Comparison of ENCODE assay signal across 1 cellular context in the genomic region with DNA sequence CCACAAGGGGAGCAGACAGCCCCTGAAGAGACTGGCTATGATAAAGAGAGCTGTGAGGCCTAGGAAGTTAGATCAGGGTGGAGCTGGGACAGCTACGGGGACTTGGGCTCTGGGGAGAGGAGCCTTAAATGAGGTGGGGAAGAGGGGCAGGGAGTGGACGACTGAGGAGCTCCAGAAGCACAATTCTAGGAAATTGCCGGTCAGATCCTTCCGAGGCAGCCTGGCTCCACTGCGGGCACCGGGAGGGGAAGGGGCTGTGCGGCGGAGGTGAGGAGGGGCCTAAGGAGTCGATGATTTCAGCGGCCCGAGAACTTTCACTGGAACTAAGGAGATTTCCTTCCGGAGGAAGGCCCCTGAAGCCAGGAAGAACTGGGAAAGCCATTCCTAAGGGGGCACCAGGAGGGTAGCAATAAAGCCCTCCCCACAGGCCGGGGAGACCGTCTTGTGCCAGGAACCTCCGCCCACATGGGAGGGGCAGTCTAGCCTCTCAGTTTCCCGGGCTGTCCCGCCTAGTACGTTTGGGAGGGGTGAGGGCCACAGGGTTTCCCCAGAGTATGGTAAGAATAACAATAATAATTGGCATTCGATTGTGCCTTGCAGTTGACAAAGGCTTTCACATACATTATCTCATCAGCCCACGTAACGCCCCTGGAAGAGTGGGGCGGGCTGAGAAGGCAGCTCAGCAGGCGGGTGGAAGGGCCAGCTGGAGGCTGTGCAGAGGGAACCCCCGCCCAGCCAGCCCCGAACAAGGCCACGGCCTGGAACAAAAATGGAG.
TF ChIP-seq lines count a peak whose summit lies in the region.

No MANE protein-coding gene starts in this region.

TF ChIP-seq in SK-N-SH, 30 proteins besides CTCF, POLR2A, EP300 and RAD21 (continued from another document):
- TF ChIP-seq, protein P1, sequence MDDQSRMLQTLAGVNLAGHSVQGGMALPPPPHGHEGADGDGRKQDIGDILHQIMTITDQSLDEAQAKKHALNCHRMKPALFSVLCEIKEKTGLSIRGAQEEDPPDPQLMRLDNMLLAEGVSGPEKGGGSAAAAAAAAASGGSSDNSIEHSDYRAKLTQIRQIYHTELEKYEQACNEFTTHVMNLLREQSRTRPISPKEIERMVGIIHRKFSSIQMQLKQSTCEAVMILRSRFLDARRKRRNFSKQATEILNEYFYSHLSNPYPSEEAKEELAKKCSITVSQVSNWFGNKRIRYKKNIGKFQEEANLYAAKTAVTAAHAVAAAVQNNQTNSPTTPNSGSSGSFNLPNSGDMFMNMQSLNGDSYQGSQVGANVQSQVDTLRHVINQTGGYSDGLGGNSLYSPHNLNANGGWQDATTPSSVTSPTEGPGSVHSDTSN (IDR thresholded peaks at IDR 0.05), result no peak
- TF ChIP-seq SMC3 (IDR thresholded peaks at IDR 0.05; ENCODE audit: low read depth, low read length) (no peak), NRF1 (IDR thresholded peaks at IDR 0.05; ENCODE audit: low read depth, low read length) (no peak), CHD2 (IDR thresholded peaks at IDR 0.05; ENCODE audit: low read length, partially characterized antibody) (no peak), RCOR1 (IDR thresholded peaks at IDR 0.05; ENCODE audit: low read length) (no peak), JUND (IDR thresholded peaks at IDR 0.05) (no peak), TEAD4 (IDR thresholded peaks at IDR 0.05; ENCODE audit: borderline replicate concordance, insufficient read depth) (no peak), GABPA (IDR thresholded peaks at IDR 0.05; ENCODE audit: low read depth) (no peak), POLR2AphosphoS5 (IDR thresholded peaks at IDR 0.05; ENCODE audit: low read depth, low read length) (no peak), RXRA (IDR thresholded peaks at IDR 0.05; ENCODE audit: borderline replicate concordance, low read depth) (no peak), SIN3A (IDR thresholded peaks at IDR 0.05; ENCODE audit: borderline replicate concordance, low read depth, low read length) (no peak), NFIC (IDR thresholded peaks at IDR 0.05; ENCODE audit: borderline replicate concordance) (no peak)
- TF ChIP-seq, protein P2, sequence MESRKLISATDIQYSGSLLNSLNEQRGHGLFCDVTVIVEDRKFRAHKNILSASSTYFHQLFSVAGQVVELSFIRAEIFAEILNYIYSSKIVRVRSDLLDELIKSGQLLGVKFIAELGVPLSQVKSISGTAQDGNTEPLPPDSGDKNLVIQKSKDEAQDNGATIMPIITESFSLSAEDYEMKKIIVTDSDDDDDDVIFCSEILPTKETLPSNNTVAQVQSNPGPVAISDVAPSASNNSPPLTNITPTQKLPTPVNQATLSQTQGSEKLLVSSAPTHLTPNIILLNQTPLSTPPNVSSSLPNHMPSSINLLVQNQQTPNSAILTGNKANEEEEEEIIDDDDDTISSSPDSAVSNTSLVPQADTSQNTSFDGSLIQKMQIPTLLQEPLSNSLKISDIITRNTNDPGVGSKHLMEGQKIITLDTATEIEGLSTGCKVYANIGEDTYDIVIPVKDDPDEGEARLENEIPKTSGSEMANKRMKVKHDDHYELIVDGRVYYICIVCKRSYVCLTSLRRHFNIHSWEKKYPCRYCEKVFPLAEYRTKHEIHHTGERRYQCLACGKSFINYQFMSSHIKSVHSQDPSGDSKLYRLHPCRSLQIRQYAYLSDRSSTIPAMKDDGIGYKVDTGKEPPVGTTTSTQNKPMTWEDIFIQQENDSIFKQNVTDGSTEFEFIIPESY (IDR thresholded peaks at IDR 0.05; ENCODE audit: borderline replicate concordance, low read depth), result no peak
- TF ChIP-seq, protein P3, sequence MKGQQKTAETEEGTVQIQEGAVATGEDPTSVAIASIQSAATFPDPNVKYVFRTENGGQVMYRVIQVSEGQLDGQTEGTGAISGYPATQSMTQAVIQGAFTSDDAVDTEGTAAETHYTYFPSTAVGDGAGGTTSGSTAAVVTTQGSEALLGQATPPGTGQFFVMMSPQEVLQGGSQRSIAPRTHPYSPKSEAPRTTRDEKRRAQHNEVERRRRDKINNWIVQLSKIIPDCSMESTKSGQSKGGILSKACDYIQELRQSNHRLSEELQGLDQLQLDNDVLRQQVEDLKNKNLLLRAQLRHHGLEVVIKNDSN (IDR thresholded peaks at IDR 0.05; ENCODE audit: borderline replicate concordance, low read depth), result no peak
- TF ChIP-seq, protein P4, sequence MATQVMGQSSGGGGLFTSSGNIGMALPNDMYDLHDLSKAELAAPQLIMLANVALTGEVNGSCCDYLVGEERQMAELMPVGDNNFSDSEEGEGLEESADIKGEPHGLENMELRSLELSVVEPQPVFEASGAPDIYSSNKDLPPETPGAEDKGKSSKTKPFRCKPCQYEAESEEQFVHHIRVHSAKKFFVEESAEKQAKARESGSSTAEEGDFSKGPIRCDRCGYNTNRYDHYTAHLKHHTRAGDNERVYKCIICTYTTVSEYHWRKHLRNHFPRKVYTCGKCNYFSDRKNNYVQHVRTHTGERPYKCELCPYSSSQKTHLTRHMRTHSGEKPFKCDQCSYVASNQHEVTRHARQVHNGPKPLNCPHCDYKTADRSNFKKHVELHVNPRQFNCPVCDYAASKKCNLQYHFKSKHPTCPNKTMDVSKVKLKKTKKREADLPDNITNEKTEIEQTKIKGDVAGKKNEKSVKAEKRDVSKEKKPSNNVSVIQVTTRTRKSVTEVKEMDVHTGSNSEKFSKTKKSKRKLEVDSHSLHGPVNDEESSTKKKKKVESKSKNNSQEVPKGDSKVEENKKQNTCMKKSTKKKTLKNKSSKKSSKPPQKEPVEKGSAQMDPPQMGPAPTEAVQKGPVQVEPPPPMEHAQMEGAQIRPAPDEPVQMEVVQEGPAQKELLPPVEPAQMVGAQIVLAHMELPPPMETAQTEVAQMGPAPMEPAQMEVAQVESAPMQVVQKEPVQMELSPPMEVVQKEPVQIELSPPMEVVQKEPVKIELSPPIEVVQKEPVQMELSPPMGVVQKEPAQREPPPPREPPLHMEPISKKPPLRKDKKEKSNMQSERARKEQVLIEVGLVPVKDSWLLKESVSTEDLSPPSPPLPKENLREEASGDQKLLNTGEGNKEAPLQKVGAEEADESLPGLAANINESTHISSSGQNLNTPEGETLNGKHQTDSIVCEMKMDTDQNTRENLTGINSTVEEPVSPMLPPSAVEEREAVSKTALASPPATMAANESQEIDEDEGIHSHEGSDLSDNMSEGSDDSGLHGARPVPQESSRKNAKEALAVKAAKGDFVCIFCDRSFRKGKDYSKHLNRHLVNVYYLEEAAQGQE (IDR thresholded peaks at IDR 0.05; ENCODE audit: low read depth, low read length), result no peak
- TF ChIP-seq, protein P5, sequence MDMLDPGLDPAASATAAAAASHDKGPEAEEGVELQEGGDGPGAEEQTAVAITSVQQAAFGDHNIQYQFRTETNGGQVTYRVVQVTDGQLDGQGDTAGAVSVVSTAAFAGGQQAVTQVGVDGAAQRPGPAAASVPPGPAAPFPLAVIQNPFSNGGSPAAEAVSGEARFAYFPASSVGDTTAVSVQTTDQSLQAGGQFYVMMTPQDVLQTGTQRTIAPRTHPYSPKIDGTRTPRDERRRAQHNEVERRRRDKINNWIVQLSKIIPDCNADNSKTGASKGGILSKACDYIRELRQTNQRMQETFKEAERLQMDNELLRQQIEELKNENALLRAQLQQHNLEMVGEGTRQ (IDR thresholded peaks at IDR 0.05; ENCODE audit: borderline replicate concordance, low read depth, low read length), result no peak
- TF ChIP-seq, protein P6, sequence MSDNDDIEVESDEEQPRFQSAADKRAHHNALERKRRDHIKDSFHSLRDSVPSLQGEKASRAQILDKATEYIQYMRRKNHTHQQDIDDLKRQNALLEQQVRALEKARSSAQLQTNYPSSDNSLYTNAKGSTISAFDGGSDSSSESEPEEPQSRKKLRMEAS (IDR thresholded peaks at IDR 0.05; ENCODE audit: low read depth), result no peak
TF ChIP-seq in SK-N-SH: peak in this region for 0.
